In genomic region chr6:164252260-164252659, GRCh38 we compare ENCODE assay signal across 24 cellular contexts.
DNase-seq lines count a peak whose midpoint lies in the region; ATAC-seq and TF ChIP-seq lines count a peak whose summit lies in the region.
"Had no signal": no experiment of that assay in that cellular context is flagged by ENCODE, and none has a peak within 500 bp of the region (broad histone marks: within the 10 kb centered on the region; RNA-seq: fewer than 3 reads in every experiment).

No MANE protein-coding gene starts in this region.

- H3K27me3 ChIP-seq in esophagus muscularis mucosa = no peaks in the 10 kb centered on the region
- H3K27me3 ChIP-seq: BE2C, BLaER1 had no signal

- H3K36me3 ChIP-seq in esophagus muscularis mucosa = no peaks in the 10 kb centered on the region
- H3K36me3 ChIP-seq: BE2C, BLaER1 had no signal

- no peak for TF ChIP-seq CTCF in esophagus muscularis mucosa (IDR thresholded peaks at IDR 0.05)

- peak; percentile 62 for ATAC-seq in sciatic nerve
- ATAC-seq: GM12878 had no signal

- H3K4me3 ChIP-seq in esophagus muscularis mucosa = no peak overlapping the region
- H3K4me3 ChIP-seq: BLaER1, GM12878 had no signal

- no peaks in the 10 kb centered on the region for H3K9me3 ChIP-seq in esophagus muscularis mucosa
- H3K9me3 ChIP-seq: BE2C, BLaER1 had no signal

- no peak for TF ChIP-seq EP300 in esophagus muscularis mucosa (IDR thresholded peaks at IDR 0.05)

- DNase-seq in NCI-H524 (lab: John Stamatoyannopoulos, UW) = peak; percentile 26 to 66
- no peak for DNase-seq in NCI-H524 treated with DMSO at 0.1 percent for 48 hours (lab: John Stamatoyannopoulos, UW)
- peak; percentile 12 for DNase-seq in MV-4-11 (lab: John Stamatoyannopoulos, UW)
- DNase-seq in esophagus muscularis mucosa (ENCODE audit: extremely low spot score) = peak; percentile 80
- DNase-seq in sciatic nerve (ENCODE audit: low spot score) = no peak
- DNase-seq in 8988T = no peak
- DNase-seq in NCI-H1092 treated with DMSO at 0.1 percent for 48 hours (lab: John Stamatoyannopoulos, UW) = no peak
- DNase-seq: ACHN; BE2C; C1 segment of cervical spinal cord; CD4-positive, alpha-beta memory T cell; CD4-positive, CD25-positive, alpha-beta regulatory T cell; CD8-positive, alpha-beta memory T cell; COR-L47; DMS 273 treated with DMSO at 0.1 percent for 48 hours; DMS153; DMS53; DMS79; DND-41; EL; GDM1 had no signal

- WGBS in esophagus muscularis mucosa = 27% methylated on average over 2 of the region's 2 CpGs

- TF ChIP-seq POLR2A in esophagus muscularis mucosa (IDR thresholded peaks at IDR 0.05; ENCODE audit: low read depth) = no peak

- H3K4me1 ChIP-seq in esophagus muscularis mucosa = no peaks in the 10 kb centered on the region
- H3K4me1 ChIP-seq: BE2C, BLaER1 had no signal

- intact Hi-C loops in esophagus muscularis mucosa (cut with DNase I) (no loop called here), sciatic nerve (cut with DNase I) (no loop called here)

- H3K27ac ChIP-seq in esophagus muscularis mucosa (replicated peaks in 1 of 4) = no peak overlapping the region
- H3K27ac ChIP-seq: 22Rv1, BLaER1 had no signal

Comparison
In these comparisons a context has a peak if more than half of its experiments do, and no peak if none do; other contexts are left out.
1. DNase-seq: peak in NCI-H524 (2 of 2), MV-4-11 (single experiment) and esophagus muscularis mucosa (single experiment); none in NCI-H524 treated with DMSO at 0.1 percent for 48 hours (single experiment), sciatic nerve (single experiment), 8988T (single experiment) and NCI-H1092 treated with DMSO at 0.1 percent for 48 hours (single experiment).